7 cellular contexts compared by ENCODE assay signal in the genomic region with DNA sequence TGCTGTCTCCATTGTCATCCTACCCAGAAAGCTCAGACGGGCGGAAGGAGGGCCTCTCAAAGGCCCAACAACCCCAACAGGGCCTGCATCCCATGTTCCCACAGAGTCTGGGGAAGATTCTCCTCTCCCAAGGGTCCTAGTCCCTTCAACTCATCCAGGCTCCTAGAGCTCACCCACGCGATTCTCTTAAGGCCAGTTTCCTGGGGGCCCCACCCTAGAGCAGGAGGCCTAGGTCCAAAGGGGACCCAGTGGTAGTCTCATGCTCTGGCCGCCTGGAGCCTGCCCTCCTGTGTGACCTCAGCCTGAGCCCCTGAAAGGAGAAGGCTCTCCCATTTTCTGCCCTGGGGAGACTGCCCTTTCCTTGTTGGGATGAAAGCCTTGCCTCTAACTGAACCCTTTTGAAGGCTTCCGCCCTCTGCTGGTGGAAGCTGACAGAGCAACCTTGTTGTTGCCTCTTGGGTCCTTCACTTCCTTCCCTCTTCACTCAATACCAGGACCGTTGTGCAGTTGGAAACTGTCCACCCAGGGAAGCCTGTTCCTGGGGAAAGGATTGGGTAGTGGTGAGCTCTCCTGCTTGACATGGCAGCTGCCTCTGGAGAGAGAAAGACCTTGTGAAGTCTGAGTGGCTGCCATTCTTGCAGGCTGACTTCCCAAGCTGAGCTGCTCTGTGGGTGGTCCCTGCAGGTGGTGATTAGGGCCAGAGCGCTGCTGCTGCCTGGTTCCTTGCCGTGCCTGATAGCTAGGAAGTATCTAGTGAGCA.
DNase-seq lines count a peak whose midpoint lies in the region; ATAC-seq lines count a peak whose summit lies in the region.

No MANE protein-coding gene starts in this region.

- H3K27me3 ChIP-seq in SJCRH30: no peaks in the 10 kb centered on the region

- peaks cover 15% of the 10 kb centered on the region for H3K4me1 ChIP-seq in SJCRH30

- peak; percentile 24 for DNase-seq in GM04504 (ENCODE audit: low read depth)
- peak; percentile 83 to 92 for DNase-seq in SJCRH30
- DNase-seq in amniotic epithelial cell (ENCODE audit: low read depth): peak; percentile 56
- DNase-seq in iPS-NIHi7 (ENCODE audit: extremely low spot score): peak; percentile 85
- DNase-seq in stimulated activated CD4-positive, alpha-beta T cell treated with anti-CD3 and anti-CD28 coated beads, TNF-alpha, amount 100 ng/mL, for 24 hours (ENCODE audit: low read depth in 3 of 3): peak in 2 of 3 experiments; percentile 18 to 57

- peak overlapping the region; percentile 3; the same call in 1 of the 2 replicates for H3K27ac ChIP-seq in SJCRH30

- no peaks in the 10 kb centered on the region; the same call in 1 of the 2 replicates for H3K36me3 ChIP-seq in SJCRH30

- no peak overlapping the region for H3K4me3 ChIP-seq in SJCRH30

- no peaks in the 10 kb centered on the region for H3K9me3 ChIP-seq in SJCRH30 (replicated peaks)

- peak; percentile 55 for ATAC-seq in HG03442 (IDR thresholded peaks at IDR 0.05; ENCODE audit: unreplicated experiment)
- ATAC-seq in GM18517 (IDR thresholded peaks at IDR 0.05; ENCODE audit: unreplicated experiment): no peak

Comparison
In these comparisons a context has a peak if more than half of its experiments do, and no peak if none do; other contexts are left out.
1. DNase-seq: peak in every context shown above with its lines; median percentile 88 in SJCRH30; 85 in iPS-NIHi7; 56 in amniotic epithelial cell; 38 in stimulated activated CD4-positive, alpha-beta T cell treated with anti-CD3 and anti-CD28 coated beads, TNF-alpha, amount 100 ng/mL, for 24 hours; 24 in GM04504.